ENCODE assay signal across 9 cellular contexts in the genomic region with DNA sequence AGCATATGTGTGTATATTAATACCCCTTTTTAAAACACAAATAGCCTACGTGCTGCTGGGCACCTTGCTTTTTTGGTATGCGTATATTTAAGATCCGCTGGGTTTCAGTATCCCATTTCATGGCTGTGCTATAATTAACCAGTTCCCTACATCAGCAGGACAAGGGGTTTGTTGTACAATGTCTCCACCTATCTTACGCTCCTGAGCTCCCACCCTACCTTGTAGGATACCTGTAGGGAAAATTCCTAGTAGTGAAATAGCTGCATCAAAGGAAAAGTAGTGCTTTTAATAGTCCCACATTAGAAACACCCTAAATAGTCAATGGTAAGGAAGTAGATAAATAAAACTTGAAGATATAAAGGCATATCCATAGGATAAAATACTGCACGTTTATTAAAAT. TPM values are rescaled to one million over a fixed set of nuclear protein-coding genes. Genes with fewer than 3 reads are reported as not detected.
DNase-seq lines count a peak whose midpoint lies in the region; ATAC-seq and TF ChIP-seq lines count a peak whose summit lies in the region.
"Had no signal": no experiment of that assay in that cellular context is flagged by ENCODE, and none has a peak within 500 bp of the region (broad histone marks: within the 10 kb centered on the region; RNA-seq: fewer than 3 reads in every experiment).

No MANE protein-coding gene starts in this region.

- H3K9me3 Mint-ChIP-seq in activated T-helper 1 cell treated with anti-CD3 and anti-CD28 coated beads, Interleukin-12 subunit alpha, Interleukin-12 subunit beta, Interleukin-2, Interleukin-4 antibody, amounts not matched to agents 30 ng/mL and 10 ng/mL and 1 ng/mL, durations not matched to agents 14 hours and 24 hours and 36 hours = no peaks in the 10 kb centered on the region
- H3K9me3 Mint-ChIP-seq in natural killer cell treated with Interleukin-12 subunit alpha and Interleukin-12 subunit beta and Interleukin-15 and Interleukin-18, amount 100 ng/mL, for 72 hours = no peaks in the 10 kb centered on the region

- peaks cover 6% of the 10 kb centered on the region for H3K4me1 ChIP-seq in ES-I3 (ENCODE audit: insufficient read depth, low read length)

- no peak overlapping the region for H3K27ac ChIP-seq in brain microvascular endothelial cell

- no peak overlapping the region for H3K4me3 ChIP-seq in brain microvascular endothelial cell (ENCODE audit: low read depth, low read length)

- peak overlapping the region; percentile 75; the same call in 1 of the 2 replicates for H3K9ac ChIP-seq in ES-I3 (ENCODE audit: low read depth, low read length)

- H3K9me3 ChIP-seq in ES-I3 (ENCODE audit: control insufficient read depth, insufficient read depth, low read length) = no peaks in the 10 kb centered on the region

- peaks cover 9% of the 10 kb centered on the region for H3K4me1 Mint-ChIP-seq in activated T-helper 1 cell treated with anti-CD3 and anti-CD28 coated beads, Interleukin-12 subunit alpha, Interleukin-12 subunit beta, Interleukin-2, Interleukin-4 antibody, amounts not matched to agents 30 ng/mL and 10 ng/mL and 1 ng/mL, durations not matched to agents 14 hours and 24 hours and 36 hours (ENCODE audit: low read depth)
- H3K4me1 Mint-ChIP-seq in natural killer cell treated with Interleukin-12 subunit alpha and Interleukin-12 subunit beta and Interleukin-15 and Interleukin-18, amount 100 ng/mL, for 72 hours (ENCODE audit: low read depth in 2 of 2) = peaks cover 9 to 13% of the 10 kb centered on the region in 2 donors

- H3K27me3 ChIP-seq in brain microvascular endothelial cell (replicated peaks) = no peaks in the 10 kb centered on the region

- no peak overlapping the region for H3K27ac Mint-ChIP-seq in activated T-helper 1 cell treated with anti-CD3 and anti-CD28 coated beads, Interleukin-12 subunit alpha, Interleukin-12 subunit beta, Interleukin-2, Interleukin-4 antibody, amounts not matched to agents 30 ng/mL and 10 ng/mL and 1 ng/mL, durations not matched to agents 14 hours and 24 hours and 36 hours
- peak overlapping the region in 1 of 2 donors; percentile 61 for H3K27ac Mint-ChIP-seq in natural killer cell treated with Interleukin-12 subunit alpha and Interleukin-12 subunit beta and Interleukin-15 and Interleukin-18, amount 100 ng/mL, for 72 hours

- no peak for TF ChIP-seq CTCF in brain microvascular endothelial cell (IDR thresholded peaks at IDR 0.05; ENCODE audit: low read depth, low read length, missing control alignments)

- intact Hi-C loops in activated T-helper 1 cell treated with anti-CD3 and anti-CD28 coated beads, Interleukin-12 subunit alpha, Interleukin-12 subunit beta, Interleukin-2, Interleukin-4 antibody, amounts not matched to agents 30 ng/mL and 10 ng/mL and 1 ng/mL, durations not matched to agents 14 hours and 24 hours and 36 hours (cut with micrococcal nuclease) = no loop called here

- H3K27me3 Mint-ChIP-seq in activated T-helper 1 cell treated with anti-CD3 and anti-CD28 coated beads, Interleukin-12 subunit alpha, Interleukin-12 subunit beta, Interleukin-2, Interleukin-4 antibody, amounts not matched to agents 30 ng/mL and 10 ng/mL and 1 ng/mL, durations not matched to agents 14 hours and 24 hours and 36 hours (ENCODE audit: insufficient read depth) = peaks cover 11% of the 10 kb centered on the region
- H3K27me3 Mint-ChIP-seq in natural killer cell treated with Interleukin-12 subunit alpha and Interleukin-12 subunit beta and Interleukin-15 and Interleukin-18, amount 100 ng/mL, for 72 hours = no peaks in the 10 kb centered on the region

- peaks cover 8% of the 10 kb centered on the region for H3K36me3 Mint-ChIP-seq in activated T-helper 1 cell treated with anti-CD3 and anti-CD28 coated beads, Interleukin-12 subunit alpha, Interleukin-12 subunit beta, Interleukin-2, Interleukin-4 antibody, amounts not matched to agents 30 ng/mL and 10 ng/mL and 1 ng/mL, durations not matched to agents 14 hours and 24 hours and 36 hours (ENCODE audit: low read depth)
- no peaks in the 10 kb centered on the region for H3K36me3 Mint-ChIP-seq in natural killer cell treated with Interleukin-12 subunit alpha and Interleukin-12 subunit beta and Interleukin-15 and Interleukin-18, amount 100 ng/mL, for 72 hours

- H3K36me3 ChIP-seq in ES-I3 (ENCODE audit: insufficient read depth, low read length) = no peaks in the 10 kb centered on the region
- H3K36me3 ChIP-seq in brain microvascular endothelial cell (replicated peaks) = no peaks in the 10 kb centered on the region

- ATAC-seq in natural killer cell treated with Interleukin-12 subunit alpha and Interleukin-12 subunit beta and Interleukin-15 and Interleukin-18, amount 100 ng/mL, for 72 hours = no peak
- ATAC-seq in HG02623 (IDR thresholded peaks at IDR 0.05; ENCODE audit: unreplicated experiment) = no peak
- no peak for ATAC-seq in GM18502 (IDR thresholded peaks at IDR 0.05; ENCODE audit: poor library complexity, unreplicated experiment)

- in situ Hi-C loops in brain microvascular endothelial cell (cut with HindIII; ENCODE audit: low pct_ligation_motif_present, low sequenced_read_pairs) = no loop called here

- peak overlapping the region; percentile 78 for H3K4me3 Mint-ChIP-seq in activated T-helper 1 cell treated with anti-CD3 and anti-CD28 coated beads, Interleukin-12 subunit alpha, Interleukin-12 subunit beta, Interleukin-2, Interleukin-4 antibody, amounts not matched to agents 30 ng/mL and 10 ng/mL and 1 ng/mL, durations not matched to agents 14 hours and 24 hours and 36 hours
- peak overlapping the region; percentile 83 for H3K4me3 Mint-ChIP-seq in natural killer cell treated with Interleukin-12 subunit alpha and Interleukin-12 subunit beta and Interleukin-15 and Interleukin-18, amount 100 ng/mL, for 72 hours

- DNase-seq in NCI-H1105 treated with DMSO at 0.1 percent for 48 hours (lab: John Stamatoyannopoulos, UW) (peak; percentile 59), brain microvascular endothelial cell (no peak), NCI-H2029 (lab: John Stamatoyannopoulos, UW) (no peak)
- no peak for DNase-seq in activated T-helper 1 cell treated with anti-CD3 and anti-CD28 coated beads, Interleukin-12 subunit alpha, Interleukin-12 subunit beta, Interleukin-2, Interleukin-4 antibody, amounts not matched to agents 30 ng/mL and 10 ng/mL and 1 ng/mL, durations not matched to agents 14 hours and 24 hours and 36 hours (ENCODE audit: low spot score)
- DNase-seq in natural killer cell treated with Interleukin-12 subunit alpha and Interleukin-12 subunit beta and Interleukin-15 and Interleukin-18, amount 100 ng/mL, for 72 hours (ENCODE audit: low spot score) = no peak
- DNase-seq: SIG-M5 had no signal

RNA-seq across cellular contexts. Expression of a gene that starts 1.4 kb away (rescaled TPM):
- 2.1 and 2.2 TPM in 2 replicates for total RNA-seq in activated T-helper 1 cell treated with anti-CD3 and anti-CD28 coated beads, Interleukin-12 subunit alpha, Interleukin-12 subunit beta, Interleukin-2, Interleukin-4 antibody, amounts not matched to agents 30 ng/mL and 10 ng/mL and 1 ng/mL, durations not matched to agents 14 hours and 24 hours and 36 hours
- 1 to 10 TPM; 2.3 to 2.6 TPM for total RNA-seq in natural killer cell treated with Interleukin-12 subunit alpha and Interleukin-12 subunit beta and Interleukin-15 and Interleukin-18, amount 100 ng/mL, for 72 hours
